17 cellular contexts compared by ENCODE assay signal in genomic region chr1:29581256-29581655, GRCh38.
DNase-seq lines count a peak whose midpoint lies in the region; ATAC-seq and TF ChIP-seq lines count a peak whose summit lies in the region.
"Had no signal": no experiment of that assay in that cellular context is flagged by ENCODE, and none has a peak within 500 bp of the region (broad histone marks: within the 10 kb centered on the region; RNA-seq: fewer than 3 reads in every experiment).

No MANE protein-coding gene starts in this region.

- H3K36me3 ChIP-seq in HEK293 (ENCODE audit: control insufficient read depth in 2 of 2, insufficient read depth in 1 of 2, low read length in 2 of 2): no peaks in the 10 kb centered on the region

- H3K4me1 ChIP-seq in HEK293 (ENCODE audit: control insufficient read depth, insufficient read depth, low read length): no peaks in the 10 kb centered on the region
- H3K4me1 ChIP-seq: Caco-2 had no signal

- TF ChIP-seq CTCF in HEK293 (tag by site-specific recombination; IDR thresholded peaks at IDR 0.05) (no peak), fibroblast of the aortic adventitia (IDR thresholded peaks at IDR 0.05; ENCODE audit: insufficient read depth, low read length) (no peak)

- CTCF ChIA-PET in HEK293 (lab: Yijun Ruan, JAX): no interaction called here

- ATAC-seq in HG03280 (IDR thresholded peaks at IDR 0.05; ENCODE audit: unreplicated experiment) (no peak), HG03159 (IDR thresholded peaks at IDR 0.05; ENCODE audit: unreplicated experiment) (no peak)
- ATAC-seq: GM23338 had no signal

- H3K4me3 ChIP-seq in HEK293 (ENCODE audit: low read depth, low read length) (no peak overlapping the region), fibroblast of the aortic adventitia (ENCODE audit: low read depth, low read length) (no peak overlapping the region)
- H3K4me3 ChIP-seq: GM23338 had no signal

- H3K27ac ChIP-seq in HEK293 (ENCODE audit: extremely low read depth, low read depth, low read length): no peak overlapping the region
- H3K27ac ChIP-seq: C4-2B, HL-60 had no signal

- H3K9me3 ChIP-seq in HEK293 (ENCODE audit: control insufficient read depth, insufficient read depth, low read depth, low read length): no peaks in the 10 kb centered on the region
- H3K9me3 ChIP-seq: Caco-2 had no signal

- DNase-seq in astrocyte of the hippocampus (ENCODE audit: low read depth, low spot score) (peak; percentile 46), fibroblast of the aortic adventitia (ENCODE audit: low read depth) (peak; percentile 3), NCI-H69 (lab: John Stamatoyannopoulos, UW) (no peak)
- no peak for DNase-seq in activated T-cell treated with anti-CD3 and anti-CD28 coated beads, Interleukin-2, amount 50 U/mL, for 48 hours
- DNase-seq: ACHN; AML-193; Caco-2; CD4-positive, alpha-beta T cell; GDM1; HCEC 1CT; HFFc6 had no signal

- POLR2A ChIA-PET in HEK293 (lab: Yijun Ruan, JAX): no interaction called here

TF ChIP-seq in HEK293, 187 proteins besides CTCF, POLR2A, EP300 and RAD21:
- TF ChIP-seq ZNF394 (tag by site-specific recombination; IDR thresholded peaks at IDR 0.05; ENCODE audit: borderline replicate concordance) (no peak), ZFP37 (tag by site-specific recombination; IDR thresholded peaks at IDR 0.05) (no peak), ZBTB11 (tag by site-specific recombination; conservative IDR thresholded peaks at IDR 0.05; ENCODE audit: low read depth) (no peak), ZBTB6 (tag by site-specific recombination; IDR thresholded peaks at IDR 0.05) (no peak), ZNF184 (tag by site-specific recombination; IDR thresholded peaks at IDR 0.05) (no peak), ZBTB21 (tag by site-specific recombination; IDR thresholded peaks at IDR 0.05) (no peak), ZNF449 (tag by site-specific recombination; IDR thresholded peaks at IDR 0.05) (peak; percentile 35; the same call in 1 of the 2 replicates)

Comparison
In these comparisons a context has a peak if more than half of its experiments do, and no peak if none do; other contexts are left out.
1. DNase-seq: peak in astrocyte of the hippocampus (single experiment) and fibroblast of the aortic adventitia (single experiment); none in NCI-H69 (single experiment) and activated T-cell treated with anti-CD3 and anti-CD28 coated beads, Interleukin-2, amount 50 U/mL, for 48 hours (0 of 2).